ENCODE assay signal across 4 cellular contexts in the genomic region with DNA sequence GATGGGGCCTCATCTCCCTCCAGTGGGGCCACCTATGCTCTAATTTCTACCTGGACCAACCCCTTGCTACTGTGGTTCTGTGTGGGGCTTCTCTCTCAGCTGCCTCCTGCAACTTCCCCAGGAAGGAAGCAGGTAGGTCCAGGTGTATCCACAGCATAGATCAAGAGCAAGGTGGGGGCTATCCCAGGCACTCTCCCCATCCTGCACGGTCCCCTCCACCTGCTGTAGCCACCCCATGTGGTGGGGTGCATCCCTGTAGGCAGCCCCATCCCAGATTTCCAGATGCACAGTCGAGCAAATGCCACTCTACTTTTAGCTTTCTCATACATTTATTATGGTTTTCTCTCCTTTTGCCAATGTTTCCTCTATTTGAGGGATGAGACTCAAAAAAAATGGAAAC.
"Had no signal": no experiment of that assay in that cellular context is flagged by ENCODE, and none has a peak within 500 bp of the region (broad histone marks: within the 10 kb centered on the region; RNA-seq: fewer than 3 reads in every experiment).

No MANE protein-coding gene starts in this region.

- H3K27ac Mint-ChIP-seq: GM23338 had no signal

- H3K4me2 ChIP-seq: GM23338 had no signal

- DNase-seq: H9, HCEC 1CT, IMR-90 had no signal

- H2AFZ ChIP-seq: GM23338 had no signal

- ATAC-seq: GM23338 had no signal

- H3K4me3 ChIP-seq: GM23338 had no signal

- H3K4me3 Mint-ChIP-seq: GM23338, H9 had no signal
